In genomic region chr1:43147625-43148319, GRCh38 we compare ENCODE assay signal across 8 cellular contexts. TPM values are rescaled to one million over a fixed set of nuclear protein-coding genes. Genes with fewer than 3 reads are reported as not detected.
A peak's percentile ranks its signal among the peaks of the same experiment; 100 is the strongest.
DNase-seq lines count a peak whose midpoint lies in the region; ATAC-seq and TF ChIP-seq lines count a peak whose summit lies in the region.

No MANE protein-coding gene starts in this region.

- no peak overlapping the region for H3K27ac ChIP-seq in mesodermal cell (ENCODE audit: low read depth, low read length, severe bottlenecking)

- no peak overlapping the region for H3K27ac Mint-ChIP-seq in activated CD4-positive, alpha-beta memory T cell treated with anti-CD3 and anti-CD28 coated beads for 36 hours
- no peak overlapping the region for H3K27ac Mint-ChIP-seq in stimulated activated effector memory CD8-positive, alpha-beta T cell treated with anti-CD3 and anti-CD28 coated beads, Interleukin-12 subunit alpha, Interleukin-12 subunit beta, amount 100 ng/mL, for 72 hours

- no peaks in the 10 kb centered on the region for H3K9me3 ChIP-seq in mesodermal cell (ENCODE audit: control insufficient read depth, low read length)

- peaks cover 56% of the 10 kb centered on the region for H3K27me3 Mint-ChIP-seq in activated CD4-positive, alpha-beta memory T cell treated with anti-CD3 and anti-CD28 coated beads for 36 hours

- DNase-seq in GDM1 (lab: John Stamatoyannopoulos, UW) (peak; percentile 28), NCI-H2107 treated with DMSO at 0.1 percent for 48 hours (lab: John Stamatoyannopoulos, UW; ENCODE audit: unreplicated experiment) (peak; percentile 91), erythroblast (lab: John Stamatoyannopoulos, UW) (peak; percentile 55)
- DNase-seq in activated CD4-positive, alpha-beta memory T cell treated with anti-CD3 and anti-CD28 coated beads for 36 hours = peak; percentile 60
- peak in 1 of 2 donors; percentile 57 for DNase-seq in stimulated activated effector memory CD8-positive, alpha-beta T cell treated with anti-CD3 and anti-CD28 coated beads, Interleukin-12 subunit alpha, Interleukin-12 subunit beta, amount 100 ng/mL, for 72 hours (ENCODE audit: low spot score in 2 of 2)
- DNase-seq in NK-92 treated with Interleukin-12 subunit alpha and Interleukin-12 subunit beta, amount 100 ng/mL, for 24 hours (lab: John Stamatoyannopoulos, UW) = no peak

- peaks cover 3% of the 10 kb centered on the region for H3K4me1 Mint-ChIP-seq in activated CD4-positive, alpha-beta memory T cell treated with anti-CD3 and anti-CD28 coated beads for 36 hours (ENCODE audit: low read depth)
- H3K4me1 Mint-ChIP-seq in stimulated activated effector memory CD8-positive, alpha-beta T cell treated with anti-CD3 and anti-CD28 coated beads, Interleukin-12 subunit alpha, Interleukin-12 subunit beta, amount 100 ng/mL, for 72 hours = no peaks in the 10 kb centered on the region

- H3K36me3 Mint-ChIP-seq in activated CD4-positive, alpha-beta memory T cell treated with anti-CD3 and anti-CD28 coated beads for 36 hours = no peaks in the 10 kb centered on the region
- H3K36me3 Mint-ChIP-seq in stimulated activated effector memory CD8-positive, alpha-beta T cell treated with anti-CD3 and anti-CD28 coated beads, Interleukin-12 subunit alpha, Interleukin-12 subunit beta, amount 100 ng/mL, for 72 hours = no peaks in the 10 kb centered on the region

- peak; percentile 57 for ATAC-seq in stimulated activated effector memory CD8-positive, alpha-beta T cell treated with anti-CD3 and anti-CD28 coated beads, Interleukin-12 subunit alpha, Interleukin-12 subunit beta, amount 100 ng/mL, for 72 hours
- ATAC-seq in GM21360 (IDR thresholded peaks at IDR 0.05; ENCODE audit: unreplicated experiment) = no peak

- peak overlapping the region; percentile 2 for H3K4me3 Mint-ChIP-seq in activated CD4-positive, alpha-beta memory T cell treated with anti-CD3 and anti-CD28 coated beads for 36 hours
- no peak overlapping the region for H3K4me3 Mint-ChIP-seq in stimulated activated effector memory CD8-positive, alpha-beta T cell treated with anti-CD3 and anti-CD28 coated beads, Interleukin-12 subunit alpha, Interleukin-12 subunit beta, amount 100 ng/mL, for 72 hours

- H3K9me3 Mint-ChIP-seq in activated CD4-positive, alpha-beta memory T cell treated with anti-CD3 and anti-CD28 coated beads for 36 hours = no peaks in the 10 kb centered on the region
- H3K9me3 Mint-ChIP-seq in stimulated activated effector memory CD8-positive, alpha-beta T cell treated with anti-CD3 and anti-CD28 coated beads, Interleukin-12 subunit alpha, Interleukin-12 subunit beta, amount 100 ng/mL, for 72 hours = no peaks in the 10 kb centered on the region

- peak overlapping the region; percentile 37 for H3K4me3 ChIP-seq in mesodermal cell (ENCODE audit: extremely low read depth, insufficient read depth, low read length, poor library complexity, severe bottlenecking)

- TF ChIP-seq POLR2A in erythroblast (IDR thresholded peaks at IDR 0.05; ENCODE audit: low read length) = no peak

- H3K36me3 ChIP-seq in mesodermal cell (ENCODE audit: control insufficient read depth, insufficient read depth, low read length) = no peaks in the 10 kb centered on the region

- WGBS in mesodermal cell (ENCODE audit: insufficient coverage in 2 of 2), 2 experiments = 2 to 5% methylated on average over 36 to 40 of the region's 47 CpGs

- POLR2A ChIA-PET in activated CD4-positive, alpha-beta memory T cell treated with anti-CD3 and anti-CD28 coated beads for 36 hours (lab: Charles Lee) = interaction anchor here (0.7 kb wide), 1 partner anchor 24 kb away, joined by 3 read pairs; the partner anchor contains the start of genes CFAP57 and EBNA1BP2

- peaks cover 8% of the 10 kb centered on the region for H3K4me1 ChIP-seq in mesodermal cell (ENCODE audit: control insufficient read depth, insufficient read depth, low read length, poor library complexity, severe bottlenecking)

- CTCF ChIA-PET in activated CD4-positive, alpha-beta memory T cell treated with anti-CD3 and anti-CD28 coated beads for 36 hours (lab: Charles Lee) = no interaction called here

- intact Hi-C loops in activated CD4-positive, alpha-beta memory T cell treated with anti-CD3 and anti-CD28 coated beads for 36 hours (cut with micrococcal nuclease) = no loop called here

RNA-seq across cellular contexts. Expression of gene EBNA1BP2, which starts 24.3 kb away (rescaled TPM):
- total RNA-seq in activated CD4-positive, alpha-beta memory T cell treated with anti-CD3 and anti-CD28 coated beads for 36 hours = 100 to 1,000 TPM in 1 of 2 experiments, 10 to 100 TPM in 1; 97.5 to 104 TPM
- polyA plus RNA-seq in mesodermal cell (2013, experiment 1 of 2) = 102 TPM
- 103 TPM for polyA plus RNA-seq in mesodermal cell (2013, experiment 2 of 2)

RNA-seq across cellular contexts. Expression of gene CFAP57, which starts 24.4 kb away (rescaled TPM):
- under 1 TPM in 1 of 2 experiments, not detected in 1; 0.43 TPM for total RNA-seq in activated CD4-positive, alpha-beta memory T cell treated with anti-CD3 and anti-CD28 coated beads for 36 hours
- polyA plus RNA-seq in mesodermal cell (2013, experiment 1 of 2) = 0.77 TPM
- 0.76 TPM for polyA plus RNA-seq in mesodermal cell (2013, experiment 2 of 2)
